Comparison of ENCODE assay signal across 32 cellular contexts in the genomic region with DNA sequence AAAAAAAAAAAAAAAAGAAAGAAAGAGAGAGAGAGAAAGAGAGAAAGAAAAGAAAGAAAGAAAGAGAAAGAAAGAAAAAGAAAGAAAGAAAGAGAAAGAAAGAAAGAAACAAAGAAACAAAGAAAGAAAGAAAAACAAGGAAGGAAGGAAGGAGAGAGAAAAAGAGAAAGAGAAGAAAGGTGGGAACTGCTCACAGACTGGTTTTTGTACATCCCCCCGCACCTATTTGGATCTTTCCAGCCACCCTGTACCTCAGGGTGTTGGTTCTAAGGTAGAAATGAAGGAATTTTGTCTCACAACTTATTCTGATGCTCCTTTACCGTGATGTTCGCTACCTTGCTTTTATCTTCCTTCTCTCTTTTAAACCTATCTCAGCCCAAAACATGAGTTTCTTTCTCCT. TPM values are rescaled to one million over a fixed set of nuclear protein-coding genes. Genes with fewer than 3 reads are reported as not detected.
"Had no signal": no experiment of that assay in that cellular context is flagged by ENCODE, and none has a peak within 500 bp of the region (broad histone marks: within the 10 kb centered on the region; RNA-seq: fewer than 3 reads in every experiment).

No MANE protein-coding gene starts in this region.

- H3K27me3 ChIP-seq: esophagus squamous epithelium, gastrocnemius medialis, heart right ventricle, left lung had no signal

- H3K27ac ChIP-seq: epithelial cell of prostate, esophagus squamous epithelium, gastrocnemius medialis, heart right ventricle, left lung, lower lobe of right lung had no signal

- ATAC-seq: effector memory CD8-positive, alpha-beta T cell; esophagus mucosa; gastrocnemius medialis; heart right ventricle; left cardiac atrium; left lung; left ventricle myocardium superior; lower lobe of right lung; mucosa of descending colon; naive thymus-derived CD8-positive, alpha-beta T cell had no signal

- H3K4me1 ChIP-seq: esophagus squamous epithelium, gastrocnemius medialis, heart right ventricle, left lung, lower lobe of right lung had no signal

- H3K4me3 ChIP-seq: esophagus squamous epithelium, gastrocnemius medialis, heart right ventricle, left lung, lower lobe of right lung, mucosa of descending colon had no signal

- H3K9me3 ChIP-seq: esophagus squamous epithelium, gastrocnemius medialis, heart right ventricle, left lung, lower lobe of right lung, mucosa of descending colon had no signal

- DNase-seq: cortex of kidney; effector CD8-positive, alpha-beta T cell; effector memory CD8-positive, alpha-beta T cell; endodermal cell; erythroblast; esophagus squamous epithelium; foreskin fibroblast; foreskin melanocyte; gastrocnemius medialis; glutamatergic neuron; head of caudate nucleus; heart right ventricle; hippocampal formation; left cardiac atrium; left lung; left ventricle myocardium superior; lower lobe of right lung; mesenchymal stem cell; mucosa of descending colon; naive B cell; naive thymus-derived CD8-positive, alpha-beta T cell had no signal

- H3K36me3 ChIP-seq: esophagus squamous epithelium, gastrocnemius medialis, heart right ventricle, left lung, lower lobe of right lung had no signal

- FAIRE-seq: endometrium, islet of Langerhans, keratinocyte had no signal

RNA-seq across cellular contexts. Expression of gene RGS18, which starts 43.3 kb away (rescaled TPM):
- total RNA-seq: dermis microvascular lymphatic vessel endothelial cell, endodermal cell, glomerular endothelial cell, kidney epithelial cell, lung microvascular endothelial cell, mesothelial cell of epicardium, myocyte had no signal
- polyA plus RNA-seq: naive thymus-derived CD8-positive, alpha-beta T cell had no signal
